ENCODE assay signal across 7 cellular contexts in the genomic region with DNA sequence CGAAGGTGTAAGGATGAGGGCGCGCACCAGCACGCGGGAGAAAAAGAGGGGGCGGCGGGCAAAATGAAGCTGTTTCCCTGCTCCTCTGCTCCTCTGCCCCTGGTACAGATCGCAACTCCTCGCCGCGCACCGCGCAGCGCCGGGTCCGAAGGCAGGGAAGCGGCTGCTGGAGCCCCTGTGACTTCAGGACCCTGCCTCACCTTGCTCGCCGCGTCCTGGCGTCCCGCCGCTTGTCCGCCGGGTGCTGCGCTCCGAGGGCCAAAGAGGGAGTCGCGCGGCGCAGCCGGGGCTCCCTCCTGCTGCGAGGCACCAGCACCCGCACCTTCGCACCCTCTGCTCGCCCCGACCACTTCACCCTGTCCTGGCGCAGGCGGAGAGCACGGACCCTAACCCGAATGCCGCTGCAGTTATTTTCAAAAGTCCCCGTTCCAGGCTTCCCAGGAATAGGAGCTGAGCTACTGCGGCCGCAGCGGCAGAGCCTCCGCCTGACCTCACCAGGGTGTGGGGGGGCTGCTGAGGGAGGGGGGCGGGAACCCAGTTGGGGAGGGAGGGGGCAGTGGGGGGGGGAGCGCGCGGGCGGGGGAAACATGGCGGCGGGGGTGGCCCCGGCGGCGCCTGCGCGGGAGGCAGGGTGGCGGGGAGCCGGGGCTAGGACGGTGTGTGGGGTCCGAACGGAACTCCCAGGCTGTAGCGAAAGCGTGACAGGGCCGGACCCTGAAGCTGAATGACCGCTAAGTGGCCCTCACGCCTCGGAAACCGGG. TPM values are rescaled to one million over a fixed set of nuclear protein-coding genes. Genes with fewer than 3 reads are reported as not detected.
A peak's percentile ranks its signal among the peaks of the same experiment; 100 is the strongest.
DNase-seq lines count a peak whose midpoint lies in the region; ATAC-seq and TF ChIP-seq lines count a peak whose summit lies in the region.

A gene with protein sequence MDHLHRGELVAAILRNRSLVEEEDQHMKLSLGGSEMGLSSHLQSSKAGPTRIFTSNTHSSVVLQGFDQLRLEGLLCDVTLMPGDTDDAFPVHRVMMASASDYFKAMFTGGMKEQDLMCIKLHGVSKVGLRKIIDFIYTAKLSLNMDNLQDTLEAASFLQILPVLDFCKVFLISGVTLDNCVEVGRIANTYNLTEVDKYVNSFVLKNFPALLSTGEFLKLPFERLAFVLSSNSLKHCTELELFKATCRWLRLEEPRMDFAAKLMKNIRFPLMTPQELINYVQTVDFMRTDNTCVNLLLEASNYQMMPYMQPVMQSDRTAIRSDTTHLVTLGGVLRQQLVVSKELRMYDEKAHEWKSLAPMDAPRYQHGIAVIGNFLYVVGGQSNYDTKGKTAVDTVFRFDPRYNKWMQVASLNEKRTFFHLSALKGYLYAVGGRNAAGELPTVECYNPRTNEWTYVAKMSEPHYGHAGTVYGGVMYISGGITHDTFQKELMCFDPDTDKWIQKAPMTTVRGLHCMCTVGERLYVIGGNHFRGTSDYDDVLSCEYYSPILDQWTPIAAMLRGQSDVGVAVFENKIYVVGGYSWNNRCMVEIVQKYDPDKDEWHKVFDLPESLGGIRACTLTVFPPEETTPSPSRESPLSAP (minus strand): TSS at position 503 of the 761 bp plus-strand sequence. CDS start 88,337 bp downstream, outside the sequence.

- peaks cover 16 to 37% of the 10 kb centered on the region in 2 donors for H3K27me3 Mint-ChIP-seq in natural killer cell (ENCODE audit: low read depth in 2 of 2)

- DNase-seq in HuH-7 (ENCODE audit: low spot score) (peak; percentile 64), foreskin keratinocyte (no peak), natural killer cell (no peak), ureter (ENCODE audit: low spot score) (peak; percentile 44)
- peak; percentile 29 to 33 for DNase-seq in activated T-cell treated with anti-CD3 and anti-CD28 coated beads, Interleukin-2, amount 50 U/mL, for 48 hours

- TF ChIP-seq CTCF in foreskin keratinocyte (conservative IDR thresholded peaks at IDR 0.05) (no peak), natural killer cell (IDR thresholded peaks at IDR 0.05) (no peak)

- H3K9me3 Mint-ChIP-seq in natural killer cell: no peaks in the 10 kb centered on the region

- intact Hi-C loops in natural killer cell (cut with micrococcal nuclease): no loop called here

- ATAC-seq in foreskin keratinocyte (peak; percentile 82), natural killer cell (peak; percentile 35 to 60 (median 36)), HG02588 (IDR thresholded peaks at IDR 0.05; ENCODE audit: unreplicated experiment) (no peak)

- H3K36me3 Mint-ChIP-seq in natural killer cell: no peaks in the 10 kb centered on the region

- H3K4me3 ChIP-seq in GM08714 (ENCODE audit: low read length): peak within 1 kb of the TSS; percentile 46

- H3K27ac Mint-ChIP-seq in natural killer cell: peak within 1 kb of the TSS; percentile 34 to 52

- no peaks in the 10 kb centered on the region for H3K27me3 ChIP-seq in foreskin keratinocyte

- no peak within 1 kb of the TSS for H3K27ac ChIP-seq in foreskin keratinocyte

- H3K4me3 Mint-ChIP-seq in natural killer cell: peak within 1 kb of the TSS; percentile 73

- peaks cover 12 to 13% of the 10 kb centered on the region in 2 donors for H3K4me1 Mint-ChIP-seq in natural killer cell

- no peaks in the 10 kb centered on the region for H3K4me1 ChIP-seq in foreskin keratinocyte

RNA-seq across cellular contexts. Expression of the gene that starts here (rescaled TPM):
- 5.2 and 6.5 TPM in 2 replicates for total RNA-seq in foreskin keratinocyte
- 1.8 and 2.7 TPM in 2 replicates for polyA plus RNA-seq in foreskin keratinocyte
- under 1 TPM; 0.11 to 0.73 (median 0.16) TPM for total RNA-seq in natural killer cell
- 14.2 TPM for total RNA-seq in ureter

Comparison
In these comparisons a context has a peak if more than half of its experiments do, and no peak if none do; other contexts are left out.
1. Peak in ATAC-seq in natural killer cell; RNA of the gene not detected or under 1 TPM.
2. DNase-seq: peak in HuH-7 (single experiment), activated T-cell treated with anti-CD3 and anti-CD28 coated beads, Interleukin-2, amount 50 U/mL, for 48 hours (2 of 2) and ureter (single experiment); none in foreskin keratinocyte (0 of 2) and natural killer cell (single experiment).